Comparison of ENCODE assay signal across 11 cellular contexts in genomic region chr2:97849881-97850540, GRCh38.
DNase-seq lines count a peak whose midpoint lies in the region; ATAC-seq and TF ChIP-seq lines count a peak whose summit lies in the region.
"Had no signal": no experiment of that assay in that cellular context is flagged by ENCODE, and none has a peak within 500 bp of the region (broad histone marks: within the 10 kb centered on the region; RNA-seq: fewer than 3 reads in every experiment).

No MANE protein-coding gene starts in this region.

- peaks cover 20% of the 10 kb centered on the region for H3K36me3 Mint-ChIP-seq in activated CD4-positive, alpha-beta T cell treated with anti-CD3 and anti-CD28 coated beads, Interleukin-2, amount 10 ng/mL, durations not matched to agents 7 days and 5 days (ENCODE audit: low read depth)
- peaks cover 27% of the 10 kb centered on the region for H3K36me3 Mint-ChIP-seq in activated naive CD8-positive, alpha-beta T cell treated with anti-CD3 and anti-CD28 coated beads, Interleukin-2, amount 10 ng/mL, durations not matched to agents 7 days and 5 days

- peak; percentile 10 for DNase-seq in activated CD4-positive, alpha-beta T cell treated with anti-CD3 and anti-CD28 coated beads, Interleukin-2, amount 10 ng/mL, durations not matched to agents 7 days and 5 days
- no peak for DNase-seq in activated CD4-positive, alpha-beta T cell treated with anti-CD3 and anti-CD28 coated beads, Interleukin-2, amount 50 U/mL, for 48 hours
- no peak for DNase-seq in activated naive CD8-positive, alpha-beta T cell treated with anti-CD3 and anti-CD28 coated beads, Interleukin-2, amount 10 ng/mL, durations not matched to agents 7 days and 5 days
- DNase-seq in smooth muscle cell (lab: John Stamatoyannopoulos, UW; ENCODE audit: unreplicated experiment) (no peak), NCI-H1417 treated with DMSO at 0.1 percent for 48 hours (lab: John Stamatoyannopoulos, UW) (no peak), NCI-H226 (no peak), T1000 (lab: John Stamatoyannopoulos, UW) (no peak)
- DNase-seq: adrenal gland, mesendoderm had no signal

- peaks cover 16% of the 10 kb centered on the region for H3K79me2 ChIP-seq in smooth muscle cell (ENCODE audit: low read depth)

- peak; percentile 91 for ATAC-seq in HG03378 (IDR thresholded peaks at IDR 0.05; ENCODE audit: unreplicated experiment)
- peak; percentile 67 for ATAC-seq in activated naive CD8-positive, alpha-beta T cell treated with anti-CD3 and anti-CD28 coated beads, Interleukin-2, amount 10 ng/mL, durations not matched to agents 7 days and 5 days (ENCODE audit: low read depth)
- ATAC-seq: esophagus mucosa had no signal

- H3K27me3 ChIP-seq in smooth muscle cell (ENCODE audit: low read depth), result no peaks in the 10 kb centered on the region
- H3K27me3 ChIP-seq: adrenal gland had no signal

- POLR2A ChIA-PET in activated CD4-positive, alpha-beta T cell treated with anti-CD3 and anti-CD28 coated beads, Interleukin-2, amount 10 ng/mL, durations not matched to agents 7 days and 5 days (lab: Charles Lee), result no interaction called here
- POLR2A ChIA-PET in activated naive CD8-positive, alpha-beta T cell treated with anti-CD3 and anti-CD28 coated beads, Interleukin-2, amount 10 ng/mL, durations not matched to agents 7 days and 5 days (lab: Charles Lee), result no interaction called here

- H2AFZ ChIP-seq in smooth muscle cell (ENCODE audit: low read depth), result no peak overlapping the region

- no peaks in the 10 kb centered on the region for H3K9me3 Mint-ChIP-seq in activated CD4-positive, alpha-beta T cell treated with anti-CD3 and anti-CD28 coated beads, Interleukin-2, amount 10 ng/mL, durations not matched to agents 7 days and 5 days
- no peaks in the 10 kb centered on the region for H3K9me3 Mint-ChIP-seq in activated naive CD8-positive, alpha-beta T cell treated with anti-CD3 and anti-CD28 coated beads, Interleukin-2, amount 10 ng/mL, durations not matched to agents 7 days and 5 days

- H3K9me3 ChIP-seq in smooth muscle cell (replicated peaks; ENCODE audit: low read depth), result no peaks in the 10 kb centered on the region
- H3K9me3 ChIP-seq: adrenal gland had no signal

- 71% methylated on average over 3 of the region's 3 CpGs for WGBS in smooth muscle cell (ENCODE audit: low lambda C conversion rate)

- H3K4me1 Mint-ChIP-seq in activated CD4-positive, alpha-beta T cell treated with anti-CD3 and anti-CD28 coated beads, Interleukin-2, amount 10 ng/mL, durations not matched to agents 7 days and 5 days, result peaks cover 35% of the 10 kb centered on the region
- H3K4me1 Mint-ChIP-seq in activated naive CD8-positive, alpha-beta T cell treated with anti-CD3 and anti-CD28 coated beads, Interleukin-2, amount 10 ng/mL, durations not matched to agents 7 days and 5 days, result peaks cover 24% of the 10 kb centered on the region

- H3K4me3 ChIP-seq in smooth muscle cell, result no peak overlapping the region
- H3K4me3 ChIP-seq: adrenal gland had no signal

- H3K4me1 ChIP-seq in smooth muscle cell (ENCODE audit: low read depth), result no peaks in the 10 kb centered on the region
- H3K4me1 ChIP-seq: adrenal gland had no signal

- peaks cover 50% of the 10 kb centered on the region for H4K20me1 ChIP-seq in smooth muscle cell (ENCODE audit: low read depth)

- no peak for TF ChIP-seq CTCF in smooth muscle cell (IDR thresholded peaks at IDR 0.05; ENCODE audit: borderline replicate concordance, insufficient read depth, poor library complexity, severe bottlenecking)

- H3K27ac ChIP-seq in smooth muscle cell (ENCODE audit: low read depth), result peak overlapping the region; percentile 38
- H3K27ac ChIP-seq: adrenal gland had no signal

- H3K27me3 Mint-ChIP-seq in activated CD4-positive, alpha-beta T cell treated with anti-CD3 and anti-CD28 coated beads, Interleukin-2, amount 10 ng/mL, durations not matched to agents 7 days and 5 days, result no peaks in the 10 kb centered on the region
- no peaks in the 10 kb centered on the region for H3K27me3 Mint-ChIP-seq in activated naive CD8-positive, alpha-beta T cell treated with anti-CD3 and anti-CD28 coated beads, Interleukin-2, amount 10 ng/mL, durations not matched to agents 7 days and 5 days

- H3K4me3 Mint-ChIP-seq in activated CD4-positive, alpha-beta T cell treated with anti-CD3 and anti-CD28 coated beads, Interleukin-2, amount 10 ng/mL, durations not matched to agents 7 days and 5 days, result no peak overlapping the region
- peak overlapping the region; percentile 31 for H3K4me3 Mint-ChIP-seq in activated naive CD8-positive, alpha-beta T cell treated with anti-CD3 and anti-CD28 coated beads, Interleukin-2, amount 10 ng/mL, durations not matched to agents 7 days and 5 days

- H3F3A ChIP-seq in smooth muscle cell (ENCODE audit: low read depth), result no peaks in the 10 kb centered on the region

- H3K36me3 ChIP-seq in smooth muscle cell (ENCODE audit: low read depth), result no peaks in the 10 kb centered on the region
- H3K36me3 ChIP-seq: adrenal gland had no signal

- H3K9ac ChIP-seq in smooth muscle cell (ENCODE audit: low read depth), result no peak overlapping the region

- no peak overlapping the region for H3K4me2 ChIP-seq in smooth muscle cell

- CTCF ChIA-PET in activated CD4-positive, alpha-beta T cell treated with anti-CD3 and anti-CD28 coated beads, Interleukin-2, amount 10 ng/mL, durations not matched to agents 7 days and 5 days (lab: Charles Lee), result no interaction called here

- no peak overlapping the region for H3K27ac Mint-ChIP-seq in activated CD4-positive, alpha-beta T cell treated with anti-CD3 and anti-CD28 coated beads, Interleukin-2, amount 10 ng/mL, durations not matched to agents 7 days and 5 days
- H3K27ac Mint-ChIP-seq in activated naive CD8-positive, alpha-beta T cell treated with anti-CD3 and anti-CD28 coated beads, Interleukin-2, amount 10 ng/mL, durations not matched to agents 7 days and 5 days, result no peak overlapping the region
